16 cellular contexts compared by ENCODE assay signal in genomic region chr3:113231391-113231790, GRCh38. TPM values are rescaled to one million over a fixed set of nuclear protein-coding genes. Genes with fewer than 3 reads are reported as not detected.
DNase-seq lines count a peak whose midpoint lies in the region; ATAC-seq, FAIRE-seq and TF ChIP-seq lines count a peak whose summit lies in the region.
"Had no signal": no experiment of that assay in that cellular context is flagged by ENCODE, and none has a peak within 500 bp of the region (broad histone marks: within the 10 kb centered on the region; RNA-seq: fewer than 3 reads in every experiment).

No MANE protein-coding gene starts in this region.

- H3K4me1 ChIP-seq in vagina = peaks cover 54% of the 10 kb centered on the region
- H3K4me1 ChIP-seq: psoas muscle had no signal

- TF ChIP-seq CTCF in brain microvascular endothelial cell (IDR thresholded peaks at IDR 0.05; ENCODE audit: low read depth, low read length, missing control alignments) = no peak
- TF ChIP-seq CTCF in vagina (IDR thresholded peaks at IDR 0.05) = no peak

- no peak for TF ChIP-seq POLR2A in vagina (IDR thresholded peaks at IDR 0.05)
- no peak for TF ChIP-seq POLR2A in GM12892 (IDR thresholded peaks at IDR 0.05; ENCODE audit: low read depth, low read length)

- H3K36me3 ChIP-seq in brain microvascular endothelial cell (replicated peaks) = no peaks in the 10 kb centered on the region
- no peaks in the 10 kb centered on the region for H3K36me3 ChIP-seq in vagina
- H3K36me3 ChIP-seq: thoracic aorta had no signal

- CTCF ChIA-PET in activated naive CD4-positive, alpha-beta T cell treated with anti-CD3 and anti-CD28 coated beads for 36 hours (lab: Charles Lee) = no interaction called here

- no peak overlapping the region for H3K4me3 Mint-ChIP-seq in activated naive CD4-positive, alpha-beta T cell treated with anti-CD3 and anti-CD28 coated beads for 36 hours

- no peak for FAIRE-seq in GM12892 (lab: Jason Lieb, UNC)

- H3K27me3 Mint-ChIP-seq in activated naive CD4-positive, alpha-beta T cell treated with anti-CD3 and anti-CD28 coated beads for 36 hours (ENCODE audit: low read depth) = no peaks in the 10 kb centered on the region

- no peaks in the 10 kb centered on the region for H3K4me1 Mint-ChIP-seq in activated naive CD4-positive, alpha-beta T cell treated with anti-CD3 and anti-CD28 coated beads for 36 hours (ENCODE audit: low read depth)

- no peaks in the 10 kb centered on the region for H3K9me3 ChIP-seq in vagina
- H3K9me3 ChIP-seq: psoas muscle, thoracic aorta had no signal

- peak; percentile 86 to 91 for ATAC-seq in activated naive CD4-positive, alpha-beta T cell treated with anti-CD3 and anti-CD28 coated beads, Interleukin-2, amount 50 U/mL, for 72 hours

- H3K27ac ChIP-seq in brain microvascular endothelial cell (peak overlapping the region; percentile 78), vagina (peak overlapping the region; percentile 5)
- H3K27ac ChIP-seq: psoas muscle had no signal

- no peak overlapping the region for H3K4me3 ChIP-seq in brain microvascular endothelial cell (ENCODE audit: low read depth, low read length)
- H3K4me3 ChIP-seq in vagina = no peak overlapping the region
- H3K4me3 ChIP-seq: psoas muscle, thoracic aorta had no signal

- H3K36me3 Mint-ChIP-seq in activated naive CD4-positive, alpha-beta T cell treated with anti-CD3 and anti-CD28 coated beads, Interleukin-2, amount 50 U/mL, for 72 hours = no peaks in the 10 kb centered on the region
- no peaks in the 10 kb centered on the region for H3K36me3 Mint-ChIP-seq in activated naive CD4-positive, alpha-beta T cell treated with anti-CD3 and anti-CD28 coated beads for 36 hours (ENCODE audit: low read depth)

- intact Hi-C loops in activated naive CD4-positive, alpha-beta T cell treated with anti-CD3 and anti-CD28 coated beads for 36 hours (cut with micrococcal nuclease) = no loop called here
- intact Hi-C loops in vagina (cut with DNase I) = no loop called here

- H3K27ac Mint-ChIP-seq in activated naive CD4-positive, alpha-beta T cell treated with anti-CD3 and anti-CD28 coated beads, Interleukin-2, amount 50 U/mL, for 72 hours = peak overlapping the region in 1 of 2 donors; percentile 16
- no peak overlapping the region for H3K27ac Mint-ChIP-seq in activated naive CD4-positive, alpha-beta T cell treated with anti-CD3 and anti-CD28 coated beads for 36 hours

- no peak for DNase-seq in activated naive CD4-positive, alpha-beta T cell treated with anti-CD3 and anti-CD28 coated beads, Interleukin-2, amount 50 U/mL, for 72 hours (ENCODE audit: low spot score in 2 of 2)
- DNase-seq in activated naive CD4-positive, alpha-beta T cell treated with anti-CD3 and anti-CD28 coated beads for 36 hours = no peak
- DNase-seq in brain microvascular endothelial cell = peak; percentile 69
- DNase-seq in kidney glomerular epithelial cell (lab: John Stamatoyannopoulos, UW) = peak; percentile 51
- DNase-seq in vagina (ENCODE audit: extremely low spot score in 2 of 2) = no peak
- no peak for DNase-seq in SW 1271 (lab: John Stamatoyannopoulos, UW)
- no peak for DNase-seq in C1 segment of cervical spinal cord (lab: John Stamatoyannopoulos, UW)
- DNase-seq in GM12892 (ENCODE audit: insufficient read length) = no peak
- DNase-seq: activated CD4-positive, alpha-beta T cell treated with anti-CD3 and anti-CD28 coated beads for 1 hour; cerebellar nuclear complex; glutamatergic neuron; NCI-H1048; NCI-H524 treated with DMSO at 0.1 percent for 48 hours; psoas muscle had no signal

- in situ Hi-C loops in brain microvascular endothelial cell (cut with HindIII; ENCODE audit: low pct_ligation_motif_present, low sequenced_read_pairs) = no loop called here

- no peaks in the 10 kb centered on the region for H3K9me3 Mint-ChIP-seq in activated naive CD4-positive, alpha-beta T cell treated with anti-CD3 and anti-CD28 coated beads, Interleukin-2, amount 50 U/mL, for 72 hours
- H3K9me3 Mint-ChIP-seq in activated naive CD4-positive, alpha-beta T cell treated with anti-CD3 and anti-CD28 coated beads for 36 hours = no peaks in the 10 kb centered on the region

- H3K27me3 ChIP-seq in brain microvascular endothelial cell (replicated peaks) (no peaks in the 10 kb centered on the region), vagina (no peaks in the 10 kb centered on the region)

RNA-seq across cellular contexts. Expression of gene BOC, which starts 20.0 kb away (rescaled TPM):
- under 1 TPM in 1 of 2 donors, not detected in 1; 0.62 TPM for total RNA-seq in activated naive CD4-positive, alpha-beta T cell treated with anti-CD3 and anti-CD28 coated beads, Interleukin-2, amount 50 U/mL, for 72 hours
- under 1 TPM in 1 of 2 experiments, not detected in 1; 0.29 TPM for total RNA-seq in activated naive CD4-positive, alpha-beta T cell treated with anti-CD3 and anti-CD28 coated beads for 36 hours
- total RNA-seq in vagina = 93.1 TPM
- 0.19 TPM for polyA plus RNA-seq in GM12892 (2012; ENCODE audit: missing spikeins)
- total RNA-seq: lung microvascular endothelial cell had no signal

Comparison
In these comparisons a context has a peak if more than half of its experiments do, and no peak if none do; other contexts are left out.
1. DNase-seq: peak in brain microvascular endothelial cell (single experiment) and kidney glomerular epithelial cell (single experiment); none in activated naive CD4-positive, alpha-beta T cell treated with anti-CD3 and anti-CD28 coated beads, Interleukin-2, amount 50 U/mL, for 72 hours (0 of 2), activated naive CD4-positive, alpha-beta T cell treated with anti-CD3 and anti-CD28 coated beads for 36 hours (single experiment), vagina (0 of 2), SW 1271 (0 of 2), C1 segment of cervical spinal cord (0 of 14) and GM12892 (single experiment).
2. RNA of gene BOC, which starts 20.0 kb away (total RNA-seq): 93.1 TPM in vagina (single experiment); 0.62 TPM in activated naive CD4-positive, alpha-beta T cell treated with anti-CD3 and anti-CD28 coated beads, Interleukin-2, amount 50 U/mL, for 72 hours and 0.29 TPM in activated naive CD4-positive, alpha-beta T cell treated with anti-CD3 and anti-CD28 coated beads for 36 hours; every median in the first group is over 10 times any median in the second.